In the genomic region with DNA sequence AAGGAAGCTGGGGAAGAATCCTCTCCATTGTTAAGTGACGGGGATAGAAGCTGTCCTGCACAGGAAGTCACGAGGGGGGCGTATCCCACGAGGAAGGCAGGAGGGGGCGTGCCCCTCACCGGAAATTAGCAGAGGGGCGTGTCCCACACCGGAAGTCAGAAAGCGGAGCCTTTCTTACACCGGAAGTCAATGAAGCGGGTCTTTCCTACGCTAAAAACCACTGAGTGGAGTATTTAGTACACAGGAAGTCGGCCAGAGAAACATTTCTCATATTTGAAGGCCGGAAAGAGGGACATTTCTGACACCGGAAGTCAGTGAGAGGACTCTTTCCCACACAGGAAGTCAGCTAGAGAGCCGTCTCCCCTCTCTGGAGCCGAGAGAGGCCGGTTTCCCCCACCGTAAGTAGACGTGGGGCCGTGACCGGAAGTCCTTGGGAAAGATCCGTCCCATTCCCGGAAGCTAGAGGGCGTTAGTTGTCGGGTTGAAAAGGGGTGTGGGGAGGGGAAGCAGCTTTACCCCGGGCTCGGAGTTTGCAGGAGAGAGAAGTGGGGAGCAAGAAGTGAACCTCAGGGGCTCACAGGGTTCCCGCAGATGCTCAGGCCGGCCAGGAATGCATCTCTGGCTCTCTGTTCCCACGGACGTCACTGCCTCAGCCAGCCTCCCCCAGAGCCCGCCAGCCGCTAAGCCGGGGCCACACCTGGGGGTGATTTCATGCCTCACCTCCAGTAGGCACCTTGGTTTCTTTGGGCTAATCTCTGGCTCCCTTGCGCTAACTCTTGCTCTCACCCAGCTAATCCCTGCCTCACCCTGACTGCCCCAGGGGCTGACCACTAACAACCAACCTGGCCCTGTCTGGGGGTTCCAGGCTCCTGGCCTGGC, we compare ENCODE assay signal across 8 cellular contexts. TPM values are rescaled to one million over a fixed set of nuclear protein-coding genes. Genes with fewer than 3 reads are reported as not detected.
A peak's percentile ranks its signal among the peaks of the same experiment; 100 is the strongest.
DNase-seq lines count a peak whose midpoint lies in the region; ATAC-seq and TF ChIP-seq lines count a peak whose summit lies in the region.

No MANE protein-coding gene starts in this region.

- H3K9me3 Mint-ChIP-seq in naive B cell: peaks cover 0 to 2% (median 0%) of the 10 kb centered on the region in 7 donors
- no peaks in the 10 kb centered on the region for H3K9me3 Mint-ChIP-seq in stimulated activated effector memory CD8-positive, alpha-beta T cell treated with anti-CD3 and anti-CD28 coated beads, Interleukin-12 subunit alpha, Interleukin-12 subunit beta, amount 100 ng/mL, for 72 hours

- TF ChIP-seq RAD21 in Ishikawa (IDR thresholded peaks at IDR 0.05; ENCODE audit: low read depth): no peak

- peaks cover 60 to 88% (median 86%) of the 10 kb centered on the region in 3 donors for H3K4me1 Mint-ChIP-seq in naive B cell
- peaks cover 88% of the 10 kb centered on the region for H3K4me1 Mint-ChIP-seq in stimulated activated effector memory CD8-positive, alpha-beta T cell treated with anti-CD3 and anti-CD28 coated beads, Interleukin-12 subunit alpha, Interleukin-12 subunit beta, amount 100 ng/mL, for 72 hours

- no peaks in the 10 kb centered on the region for H3K36me3 ChIP-seq in Peyer's patch
- H3K36me3 ChIP-seq in esophagus squamous epithelium: peaks cover 0 to 7% (median 0%) of the 10 kb centered on the region in 3 donors

- H3K4me1 ChIP-seq in Peyer's patch (peaks cover 0 to 31% (median 29%) of the 10 kb centered on the region in 4 donors), esophagus squamous epithelium (peaks cover 33 to 61% (median 45%) of the 10 kb centered on the region in 3 donors)

- H3K27me3 ChIP-seq in Peyer's patch: no peaks in the 10 kb centered on the region
- peaks cover 0 to 9% (median 0%) of the 10 kb centered on the region in 4 donors for H3K27me3 ChIP-seq in esophagus squamous epithelium

- peak; percentile 60 for ATAC-seq in GM21576 (IDR thresholded peaks at IDR 0.05; ENCODE audit: unreplicated experiment)
- peak; percentile 79 to 82 for ATAC-seq in naive B cell (ENCODE audit: low read depth in 2 of 2)
- ATAC-seq in stimulated activated effector memory CD8-positive, alpha-beta T cell treated with anti-CD3 and anti-CD28 coated beads, Interleukin-12 subunit alpha, Interleukin-12 subunit beta, amount 100 ng/mL, for 72 hours: peak; percentile 79

- no peaks in the 10 kb centered on the region for H3K36me3 Mint-ChIP-seq in naive B cell
- H3K36me3 Mint-ChIP-seq in stimulated activated effector memory CD8-positive, alpha-beta T cell treated with anti-CD3 and anti-CD28 coated beads, Interleukin-12 subunit alpha, Interleukin-12 subunit beta, amount 100 ng/mL, for 72 hours: peaks cover 68% of the 10 kb centered on the region

- H3K27ac ChIP-seq in Peyer's patch: peak overlapping the region; percentile 86 to 99 (median 94)
- H3K27ac ChIP-seq in esophagus squamous epithelium: peak overlapping the region; percentile 92 to 100 (median 96)

- H3K27ac Mint-ChIP-seq in naive B cell: peak overlapping the region; percentile 98 to 100 (median 99)
- peak overlapping the region; percentile 98 for H3K27ac Mint-ChIP-seq in stimulated activated effector memory CD8-positive, alpha-beta T cell treated with anti-CD3 and anti-CD28 coated beads, Interleukin-12 subunit alpha, Interleukin-12 subunit beta, amount 100 ng/mL, for 72 hours

- 0 to 1% methylated on average over 7 to 23 of the region's 36 CpGs for WGBS in esophagus squamous epithelium, 2 donors

- H3K4me3 ChIP-seq in Peyer's patch (peak overlapping the region; percentile 54 to 79 (median 72)), esophagus squamous epithelium (peak overlapping the region; percentile 45 to 91 (median 74))

- no peaks in the 10 kb centered on the region for H3K9me3 ChIP-seq in Peyer's patch
- H3K9me3 ChIP-seq in esophagus squamous epithelium: no peaks in the 10 kb centered on the region

- TF ChIP-seq POLR2A in Peyer's patch (IDR thresholded peaks at IDR 0.05) (peak; percentile 38 to 40), esophagus squamous epithelium (IDR thresholded peaks at IDR 0.05) (peak in 2 of 4 donors; percentile 22 to 50)

- peak; percentile 71 for DNase-seq in DMS79 (lab: John Stamatoyannopoulos, UW)
- DNase-seq in Peyer's patch: peak; percentile 93 to 97 (median 96)
- DNase-seq in activated T-helper 1 cell treated with Interleukin-2 at 50 U/mL for 16 hours (ENCODE audit: low read depth): peak; percentile 89
- peak; percentile 74 for DNase-seq in esophagus squamous epithelium (lab: John Stamatoyannopoulos, UW)
- DNase-seq in naive B cell: peak; percentile 87
- DNase-seq in stimulated activated effector memory CD8-positive, alpha-beta T cell treated with anti-CD3 and anti-CD28 coated beads, Interleukin-12 subunit alpha, Interleukin-12 subunit beta, amount 100 ng/mL, for 72 hours (ENCODE audit: low spot score in 2 of 2): peak; percentile 79 to 98

- H3K27me3 Mint-ChIP-seq in naive B cell: no peaks in the 10 kb centered on the region

- intact Hi-C loops in esophagus squamous epithelium (cut with DNase I): no loop called here

- H3K4me3 Mint-ChIP-seq in naive B cell: peak overlapping the region; percentile 97 to 99 (median 98)
- peak overlapping the region; percentile 91 for H3K4me3 Mint-ChIP-seq in stimulated activated effector memory CD8-positive, alpha-beta T cell treated with anti-CD3 and anti-CD28 coated beads, Interleukin-12 subunit alpha, Interleukin-12 subunit beta, amount 100 ng/mL, for 72 hours

- TF ChIP-seq CTCF in Peyer's patch (IDR thresholded peaks at IDR 0.05) (peak in 5 of 6 experiments; percentile 15 to 62 (median 48)), esophagus squamous epithelium (IDR thresholded peaks at IDR 0.05) (peak in 5 of 6 experiments; percentile 35 to 53 (median 51))

- TF ChIP-seq EP300 in Ishikawa (IDR thresholded peaks at IDR 0.05; ENCODE audit: borderline replicate concordance): no peak

TF ChIP-seq in Ishikawa, 13 proteins besides CTCF, POLR2A, EP300 and RAD21:
- TF ChIP-seq FOXM1 (IDR thresholded peaks at IDR 0.05; ENCODE audit: borderline replicate concordance, low read depth) (no peak), TAF1 (IDR thresholded peaks at IDR 0.05; ENCODE audit: low read depth) (no peak), EGR1 (IDR thresholded peaks at IDR 0.05) (no peak), TCF12 (IDR thresholded peaks at IDR 0.05; ENCODE audit: low read depth) (no peak), ZBTB7A (IDR thresholded peaks at IDR 0.05; ENCODE audit: low read depth) (no peak), CEBPB (IDR thresholded peaks at IDR 0.05) (no peak), TEAD4 (IDR thresholded peaks at IDR 0.05) (no peak), CREB1 (IDR thresholded peaks at IDR 0.05; ENCODE audit: low read depth) (no peak), NFIC (IDR thresholded peaks at IDR 0.05) (no peak), YY1 (IDR thresholded peaks at IDR 0.05; ENCODE audit: low read depth) (peak; percentile 17; the same call in 1 of the 2 replicates)
- TF ChIP-seq, protein P1, sequence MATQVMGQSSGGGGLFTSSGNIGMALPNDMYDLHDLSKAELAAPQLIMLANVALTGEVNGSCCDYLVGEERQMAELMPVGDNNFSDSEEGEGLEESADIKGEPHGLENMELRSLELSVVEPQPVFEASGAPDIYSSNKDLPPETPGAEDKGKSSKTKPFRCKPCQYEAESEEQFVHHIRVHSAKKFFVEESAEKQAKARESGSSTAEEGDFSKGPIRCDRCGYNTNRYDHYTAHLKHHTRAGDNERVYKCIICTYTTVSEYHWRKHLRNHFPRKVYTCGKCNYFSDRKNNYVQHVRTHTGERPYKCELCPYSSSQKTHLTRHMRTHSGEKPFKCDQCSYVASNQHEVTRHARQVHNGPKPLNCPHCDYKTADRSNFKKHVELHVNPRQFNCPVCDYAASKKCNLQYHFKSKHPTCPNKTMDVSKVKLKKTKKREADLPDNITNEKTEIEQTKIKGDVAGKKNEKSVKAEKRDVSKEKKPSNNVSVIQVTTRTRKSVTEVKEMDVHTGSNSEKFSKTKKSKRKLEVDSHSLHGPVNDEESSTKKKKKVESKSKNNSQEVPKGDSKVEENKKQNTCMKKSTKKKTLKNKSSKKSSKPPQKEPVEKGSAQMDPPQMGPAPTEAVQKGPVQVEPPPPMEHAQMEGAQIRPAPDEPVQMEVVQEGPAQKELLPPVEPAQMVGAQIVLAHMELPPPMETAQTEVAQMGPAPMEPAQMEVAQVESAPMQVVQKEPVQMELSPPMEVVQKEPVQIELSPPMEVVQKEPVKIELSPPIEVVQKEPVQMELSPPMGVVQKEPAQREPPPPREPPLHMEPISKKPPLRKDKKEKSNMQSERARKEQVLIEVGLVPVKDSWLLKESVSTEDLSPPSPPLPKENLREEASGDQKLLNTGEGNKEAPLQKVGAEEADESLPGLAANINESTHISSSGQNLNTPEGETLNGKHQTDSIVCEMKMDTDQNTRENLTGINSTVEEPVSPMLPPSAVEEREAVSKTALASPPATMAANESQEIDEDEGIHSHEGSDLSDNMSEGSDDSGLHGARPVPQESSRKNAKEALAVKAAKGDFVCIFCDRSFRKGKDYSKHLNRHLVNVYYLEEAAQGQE (IDR thresholded peaks at IDR 0.05; ENCODE audit: low read depth): no peak
- TF ChIP-seq, protein P2, sequence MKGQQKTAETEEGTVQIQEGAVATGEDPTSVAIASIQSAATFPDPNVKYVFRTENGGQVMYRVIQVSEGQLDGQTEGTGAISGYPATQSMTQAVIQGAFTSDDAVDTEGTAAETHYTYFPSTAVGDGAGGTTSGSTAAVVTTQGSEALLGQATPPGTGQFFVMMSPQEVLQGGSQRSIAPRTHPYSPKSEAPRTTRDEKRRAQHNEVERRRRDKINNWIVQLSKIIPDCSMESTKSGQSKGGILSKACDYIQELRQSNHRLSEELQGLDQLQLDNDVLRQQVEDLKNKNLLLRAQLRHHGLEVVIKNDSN (IDR thresholded peaks at IDR 0.05): peak; percentile 71
TF ChIP-seq in Ishikawa: peak in this region for 2.

RNA-seq across cellular contexts. Expression of a gene that starts 15.4 kb away (rescaled TPM):
- total RNA-seq in Peyer's patch: 10 to 100 TPM in 1 of 4 donors, 1 to 10 TPM in 3; 2.5 to 31.4 (median 5.9) TPM
- 1 to 10 TPM in 2 of 4 donors, under 1 TPM in 2; 0.50 to 2.4 (median 1.4) TPM for total RNA-seq in esophagus squamous epithelium
- polyA plus RNA-seq in naive B cell (ENCODE audit: low read depth in 6 of 6): under 1 TPM in 4 of 6 donors, not detected in 2; 0.04 to 0.16 (median 0.10) TPM

RNA-seq across cellular contexts. Expression of a gene that starts 51.1 kb away (rescaled TPM):
- total RNA-seq in Peyer's patch: not detected
- total RNA-seq in esophagus squamous epithelium: not detected
- polyA plus RNA-seq in naive B cell (ENCODE audit: low read depth in 6 of 6): not detected

RNA-seq across cellular contexts. Expression of a gene that starts 55.0 kb away (rescaled TPM):
- total RNA-seq in Peyer's patch: not detected
- total RNA-seq in esophagus squamous epithelium: under 1 TPM in 1 of 4 donors, not detected in 3; 0.95 TPM
- polyA plus RNA-seq in naive B cell (ENCODE audit: low read depth in 6 of 6): not detected

Comparison
In these comparisons a context has a peak if more than half of its experiments do, and no peak if none do; other contexts are left out.
1. Peak in every context shown above with its lines: DNase-seq, ATAC-seq, H3K4me3 ChIP-seq and H3K27ac ChIP-seq.